In genomic region chrX:24203072-24203808, GRCh38 we compare ENCODE assay signal across 1 cellular context.
TF ChIP-seq lines count a peak whose summit lies in the region.

No MANE protein-coding gene starts in this region.

TF ChIP-seq in HepG2, 621 proteins besides CTCF, POLR2A, EP300 and RAD21:
- no peak for TF ChIP-seq RFX3 (CRISPR knock-in tag; IDR thresholded peaks at IDR 0.05)
- TF ChIP-seq KLF6 (CRISPR knock-in tag; IDR thresholded peaks at IDR 0.05): no peak
- no peak for TF ChIP-seq ZNF567 (CRISPR knock-in tag; IDR thresholded peaks at IDR 0.05; ENCODE audit: borderline replicate concordance)
- TF ChIP-seq, protein P1, sequence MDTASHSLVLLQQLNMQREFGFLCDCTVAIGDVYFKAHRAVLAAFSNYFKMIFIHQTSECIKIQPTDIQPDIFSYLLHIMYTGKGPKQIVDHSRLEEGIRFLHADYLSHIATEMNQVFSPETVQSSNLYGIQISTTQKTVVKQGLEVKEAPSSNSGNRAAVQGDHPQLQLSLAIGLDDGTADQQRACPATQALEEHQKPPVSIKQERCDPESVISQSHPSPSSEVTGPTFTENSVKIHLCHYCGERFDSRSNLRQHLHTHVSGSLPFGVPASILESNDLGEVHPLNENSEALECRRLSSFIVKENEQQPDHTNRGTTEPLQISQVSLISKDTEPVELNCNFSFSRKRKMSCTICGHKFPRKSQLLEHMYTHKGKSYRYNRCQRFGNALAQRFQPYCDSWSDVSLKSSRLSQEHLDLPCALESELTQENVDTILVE (CRISPR knock-in tag; IDR thresholded peaks at IDR 0.05): no peak
TF ChIP-seq in HepG2: peak in this region for 0.
